ENCODE assay signal across 1 cellular context in genomic region chrX:139972113-139972512, GRCh38.
TF ChIP-seq lines count a peak whose summit lies in the region.

No MANE protein-coding gene starts in this region.

TF ChIP-seq in HepG2, 621 proteins besides CTCF, POLR2A, EP300 and RAD21:
- no peak for TF ChIP-seq BRD4 (CRISPR knock-in tag; IDR thresholded peaks at IDR 0.05)
- no peak for TF ChIP-seq PBX3 (CRISPR knock-in tag; IDR thresholded peaks at IDR 0.05; ENCODE audit: borderline replicate concordance)
- no peak for TF ChIP-seq TERF1 (CRISPR knock-in tag; IDR thresholded peaks at IDR 0.05)
- TF ChIP-seq ZNF512B (CRISPR knock-in tag; IDR thresholded peaks at IDR 0.05; ENCODE audit: borderline replicate concordance), result no peak
